1 cellular context compared by ENCODE assay signal in the genomic region with DNA sequence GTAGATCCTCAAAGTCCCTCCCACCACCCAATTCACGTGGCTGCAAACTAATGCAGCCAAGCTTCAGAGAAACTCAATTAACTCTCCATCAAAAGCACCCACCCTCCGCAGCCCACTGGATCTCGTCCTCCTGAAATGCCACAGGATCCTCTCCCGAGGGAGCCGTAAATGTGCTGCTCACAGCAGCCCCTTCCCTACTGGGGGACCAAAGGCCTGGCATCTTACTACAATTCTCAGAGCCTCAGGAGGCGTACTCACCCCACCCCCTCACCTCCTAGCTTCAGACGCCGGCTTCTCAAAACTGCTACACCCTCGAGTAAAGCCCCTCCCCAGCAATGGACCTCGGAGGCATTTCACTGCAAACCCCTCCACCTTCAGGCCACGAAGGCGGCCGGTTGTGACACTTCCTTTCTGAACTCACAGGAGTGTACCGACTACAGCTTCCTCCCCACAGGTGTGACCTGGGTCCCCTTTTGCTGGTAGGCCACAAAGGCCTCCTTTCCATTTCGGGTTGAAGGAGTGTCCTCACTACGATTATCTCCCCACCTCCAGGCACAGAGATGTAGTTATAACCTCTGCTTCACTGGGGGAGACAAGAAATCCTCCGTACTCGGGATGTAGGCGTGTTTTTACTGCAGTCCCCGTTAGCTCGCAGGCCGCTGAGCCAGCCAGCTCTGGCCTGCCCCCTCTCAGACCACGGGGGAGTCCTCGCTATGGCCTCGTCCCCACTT.
TF ChIP-seq lines count a peak whose summit lies in the region.

No MANE protein-coding gene starts in this region.

TF ChIP-seq in HEK293, 187 proteins besides CTCF, POLR2A, EP300 and RAD21 (continued from another document):
- TF ChIP-seq KLF17 (tag by site-specific recombination; IDR thresholded peaks at IDR 0.05) (peak; percentile 64), FEZF1 (tag by site-specific recombination; IDR thresholded peaks at IDR 0.05) (peak; percentile 30; the same call in 1 of the 2 replicates), SP3 (tag by site-specific recombination; IDR thresholded peaks at IDR 0.05) (peak; percentile 69), ZNF624 (tag by site-specific recombination; IDR thresholded peaks at IDR 0.05) (no peak), ZNF266 (tag by site-specific recombination; IDR thresholded peaks at IDR 0.05; ENCODE audit: low read depth) (no peak), ZNF132 (tag by site-specific recombination; IDR thresholded peaks at IDR 0.05; ENCODE audit: borderline replicate concordance) (no peak), ZFP69B (tag by site-specific recombination; IDR thresholded peaks at IDR 0.05) (no peak), ZNF629 (tag by site-specific recombination; IDR thresholded peaks at IDR 0.05) (peak; percentile 26; the same call in 1 of the 2 replicates), ZIC2 (tag by site-specific recombination; IDR thresholded peaks at IDR 0.05) (no peak; the same call in 1 of the 2 replicates), ZNF660 (tag by site-specific recombination; IDR thresholded peaks at IDR 0.05) (no peak), ZNF174 (tag by site-specific recombination; IDR thresholded peaks at IDR 0.05) (no peak), ZNF324 (tag by site-specific recombination; IDR thresholded peaks at IDR 0.05) (no peak), KLF9 (tag by site-specific recombination; IDR thresholded peaks at IDR 0.05; ENCODE audit: low read depth) (peak; percentile 67; the same call in 1 of the 2 replicates)
- TF ChIP-seq, protein P1, sequence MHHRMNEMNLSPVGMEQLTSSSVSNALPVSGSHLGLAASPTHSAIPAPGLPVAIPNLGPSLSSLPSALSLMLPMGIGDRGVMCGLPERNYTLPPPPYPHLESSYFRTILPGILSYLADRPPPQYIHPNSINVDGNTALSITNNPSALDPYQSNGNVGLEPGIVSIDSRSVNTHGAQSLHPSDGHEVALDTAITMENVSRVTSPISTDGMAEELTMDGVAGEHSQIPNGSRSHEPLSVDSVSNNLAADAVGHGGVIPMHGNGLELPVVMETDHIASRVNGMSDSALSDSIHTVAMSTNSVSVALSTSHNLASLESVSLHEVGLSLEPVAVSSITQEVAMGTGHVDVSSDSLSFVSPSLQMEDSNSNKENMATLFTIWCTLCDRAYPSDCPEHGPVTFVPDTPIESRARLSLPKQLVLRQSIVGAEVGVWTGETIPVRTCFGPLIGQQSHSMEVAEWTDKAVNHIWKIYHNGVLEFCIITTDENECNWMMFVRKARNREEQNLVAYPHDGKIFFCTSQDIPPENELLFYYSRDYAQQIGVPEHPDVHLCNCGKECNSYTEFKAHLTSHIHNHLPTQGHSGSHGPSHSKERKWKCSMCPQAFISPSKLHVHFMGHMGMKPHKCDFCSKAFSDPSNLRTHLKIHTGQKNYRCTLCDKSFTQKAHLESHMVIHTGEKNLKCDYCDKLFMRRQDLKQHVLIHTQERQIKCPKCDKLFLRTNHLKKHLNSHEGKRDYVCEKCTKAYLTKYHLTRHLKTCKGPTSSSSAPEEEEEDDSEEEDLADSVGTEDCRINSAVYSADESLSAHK (tag by site-specific recombination; IDR thresholded peaks at IDR 0.05), result no peak
- TF ChIP-seq, protein P2, sequence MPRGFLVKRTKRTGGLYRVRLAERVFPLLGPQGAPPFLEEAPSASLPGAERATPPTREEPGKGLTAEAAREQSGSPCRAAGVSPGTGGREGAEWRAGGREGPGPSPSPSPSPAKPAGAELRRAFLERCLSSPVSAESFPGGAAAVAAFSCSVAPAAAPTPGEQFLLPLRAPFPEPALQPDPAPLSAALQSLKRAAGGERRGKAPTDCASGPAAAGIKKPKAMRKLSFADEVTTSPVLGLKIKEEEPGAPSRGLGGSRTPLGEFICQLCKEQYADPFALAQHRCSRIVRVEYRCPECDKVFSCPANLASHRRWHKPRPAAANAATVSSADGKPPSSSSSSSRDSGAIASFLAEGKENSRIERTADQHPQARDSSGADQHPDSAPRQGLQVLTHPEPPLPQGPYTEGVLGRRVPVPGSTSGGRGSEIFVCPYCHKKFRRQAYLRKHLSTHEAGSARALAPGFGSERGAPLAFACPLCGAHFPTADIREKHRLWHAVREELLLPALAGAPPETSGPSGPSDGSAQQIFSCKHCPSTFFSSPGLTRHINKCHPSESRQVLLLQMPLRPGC (tag by site-specific recombination; IDR thresholded peaks at IDR 0.05), result peak; percentile 43; the same call in 1 of the 2 replicates
